1 cellular context compared by ENCODE assay signal in genomic region chr21:31397939-31398338, GRCh38.
TF ChIP-seq lines count a peak whose summit lies in the region.

No MANE protein-coding gene starts in this region.

TF ChIP-seq in HEK293, 187 proteins besides CTCF, POLR2A, EP300 and RAD21:
- 0 out of 2 replicates have a peak, but pooled peaks have one; percentile 17 for TF ChIP-seq PATZ1 (tag by site-specific recombination; IDR thresholded peaks at IDR 0.05)
- TF ChIP-seq ZXDB (tag by site-specific recombination; IDR thresholded peaks at IDR 0.05), result peak; percentile 2; the same call in 1 of the 2 replicates
- peak; percentile 26; the same call in 1 of the 2 replicates for TF ChIP-seq SCRT2 (tag by site-specific recombination; IDR thresholded peaks at IDR 0.05)
- no peak for TF ChIP-seq ZNF701 (tag by site-specific recombination; IDR thresholded peaks at IDR 0.05)
- no peak for TF ChIP-seq ZNF830 (tag by site-specific recombination; IDR thresholded peaks at IDR 0.05; ENCODE audit: low read depth)
- peak; percentile 83 for TF ChIP-seq ZNF362 (tag by site-specific recombination; IDR thresholded peaks at IDR 0.05)
- peak; percentile 54 for TF ChIP-seq GLIS1 (tag by site-specific recombination; IDR thresholded peaks at IDR 0.05)
